ENCODE assay signal across 1 cellular context in genomic region chr3:14522768-14523167, GRCh38.
TF ChIP-seq lines count a peak whose summit lies in the region.

No MANE protein-coding gene starts in this region.

TF ChIP-seq in WTC11, 78 proteins besides CTCF, POLR2A, EP300 and RAD21 (continued from another document):
- no peak for TF ChIP-seq ZSCAN18 (CRISPR knock-in tag; IDR thresholded peaks at IDR 0.05)
- no peak for TF ChIP-seq ZBTB43 (CRISPR knock-in tag; IDR thresholded peaks at IDR 0.05)
- no peak for TF ChIP-seq ZNF232 (CRISPR knock-in tag; IDR thresholded peaks at IDR 0.05)
- TF ChIP-seq ZNF281 (CRISPR knock-in tag; IDR thresholded peaks at IDR 0.05), result no peak
- no peak for TF ChIP-seq JAZF1 (CRISPR knock-in tag; IDR thresholded peaks at IDR 0.05)
- TF ChIP-seq FOXK1 (CRISPR knock-in tag; IDR thresholded peaks at IDR 0.05), result no peak
- TF ChIP-seq SMAD3 (CRISPR knock-in tag; IDR thresholded peaks at IDR 0.05; ENCODE audit: borderline replicate concordance), result no peak
- TF ChIP-seq ARID4B (CRISPR knock-in tag; IDR thresholded peaks at IDR 0.05; ENCODE audit: borderline replicate concordance), result no peak
- TF ChIP-seq PRDM15 (CRISPR knock-in tag; IDR thresholded peaks at IDR 0.05), result no peak
